ENCODE assay signal across 14 cellular contexts in the genomic region with DNA sequence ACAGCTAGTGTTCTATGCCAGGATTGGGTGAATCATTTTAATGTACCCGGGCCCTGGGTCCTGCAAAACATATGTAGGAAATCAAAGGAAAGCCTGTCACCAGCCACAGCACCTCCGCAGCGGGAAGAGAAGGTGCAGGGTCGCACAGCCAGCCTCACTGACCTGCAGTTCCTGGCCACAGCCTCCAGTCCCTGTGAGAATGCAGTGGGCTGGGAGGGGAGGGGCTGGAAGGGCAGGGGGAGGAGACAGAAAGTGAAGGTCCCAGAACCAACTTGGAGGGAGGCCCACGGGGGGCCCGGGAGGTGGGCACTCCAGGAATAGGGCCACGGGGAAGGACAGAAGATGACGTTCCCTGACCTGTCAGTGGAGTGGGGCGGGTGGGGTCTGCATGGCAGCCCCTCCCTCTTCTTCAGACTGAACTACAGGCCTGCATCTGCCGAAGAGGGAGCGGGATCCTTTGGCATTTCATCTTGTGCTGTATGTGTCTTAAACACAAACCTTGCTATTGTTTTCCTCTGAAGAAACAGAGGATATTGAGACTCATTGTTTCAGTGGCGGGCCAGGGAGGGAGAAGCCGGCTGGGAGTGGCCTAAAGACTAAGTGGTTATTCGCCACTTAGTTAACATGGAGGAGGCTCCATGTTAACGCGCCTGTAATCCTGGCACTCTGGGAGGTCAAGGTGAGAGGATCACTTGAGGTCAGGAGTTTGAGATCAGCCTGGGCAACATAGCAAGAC. TPM values are rescaled to one million over a fixed set of nuclear protein-coding genes. Genes with fewer than 3 reads are reported as not detected.
"Had no signal": no experiment of that assay in that cellular context is flagged by ENCODE, and none has a peak within 500 bp of the region (broad histone marks: within the 10 kb centered on the region; RNA-seq: fewer than 3 reads in every experiment).

No MANE protein-coding gene starts in this region.

- H3K4me1 Mint-ChIP-seq: central memory CD8-positive, alpha-beta T cell had no signal

- H3K27ac ChIP-seq: neural progenitor cell, skin epidermis, stomach, thyroid gland, vagina had no signal

- DNase-seq: activated CD4-positive, alpha-beta memory T cell treated with anti-CD3 and anti-CD28 coated beads, Interleukin-2, amount 10 ng/mL, durations not matched to agents 7 days and 5 days; activated CD4-positive, alpha-beta T cell treated with anti-CD3 and anti-CD28 coated beads for 36 hours; activated naive CD4-positive, alpha-beta T cell; dermis blood vessel endothelial cell; mesenchymal stem cell; stomach; thyroid gland had no signal

- H3K4me3 Mint-ChIP-seq: activated CD4-positive, alpha-beta memory T cell treated with anti-CD3 and anti-CD28 coated beads, Interleukin-2, amount 10 ng/mL, durations not matched to agents 7 days and 5 days; activated CD4-positive, alpha-beta T cell treated with anti-CD3 and anti-CD28 coated beads for 36 hours; central memory CD8-positive, alpha-beta T cell; neural progenitor cell had no signal

- H3K27me3 ChIP-seq: thyroid gland, vagina had no signal

- H3K36me3 ChIP-seq: neural progenitor cell, stomach, thyroid gland, vagina had no signal

- H3K27me3 Mint-ChIP-seq: activated CD4-positive, alpha-beta memory T cell treated with anti-CD3 and anti-CD28 coated beads, Interleukin-2, amount 10 ng/mL, durations not matched to agents 7 days and 5 days; activated CD4-positive, alpha-beta T cell treated with anti-CD3 and anti-CD28 coated beads for 36 hours had no signal

- H3K9ac ChIP-seq: neural progenitor cell had no signal

- ATAC-seq: activated CD4-positive, alpha-beta T cell treated with anti-CD3 and anti-CD28 coated beads for 36 hours; esophagus mucosa; left lobe of liver had no signal

- H3K4me3 ChIP-seq: neural progenitor cell, skin epidermis, stomach, thyroid gland, vagina had no signal

- H3K4me1 ChIP-seq: neural progenitor cell had no signal

- H3K9me3 ChIP-seq: stomach, thyroid gland, vagina had no signal

- H3K27ac Mint-ChIP-seq: activated CD4-positive, alpha-beta memory T cell treated with anti-CD3 and anti-CD28 coated beads, Interleukin-2, amount 10 ng/mL, durations not matched to agents 7 days and 5 days; activated CD4-positive, alpha-beta T cell treated with anti-CD3 and anti-CD28 coated beads for 36 hours; neural progenitor cell had no signal

- H3K36me3 Mint-ChIP-seq: neural progenitor cell had no signal

- H3K4me2 ChIP-seq: neural progenitor cell had no signal

- H2AFZ ChIP-seq: neural progenitor cell had no signal

RNA-seq across cellular contexts. Expression of gene MAL, which starts 7.5 kb away (rescaled TPM):
- total RNA-seq: fibroblast of villous mesenchyme had no signal
